ENCODE assay signal across 1 cellular context in the genomic region with DNA sequence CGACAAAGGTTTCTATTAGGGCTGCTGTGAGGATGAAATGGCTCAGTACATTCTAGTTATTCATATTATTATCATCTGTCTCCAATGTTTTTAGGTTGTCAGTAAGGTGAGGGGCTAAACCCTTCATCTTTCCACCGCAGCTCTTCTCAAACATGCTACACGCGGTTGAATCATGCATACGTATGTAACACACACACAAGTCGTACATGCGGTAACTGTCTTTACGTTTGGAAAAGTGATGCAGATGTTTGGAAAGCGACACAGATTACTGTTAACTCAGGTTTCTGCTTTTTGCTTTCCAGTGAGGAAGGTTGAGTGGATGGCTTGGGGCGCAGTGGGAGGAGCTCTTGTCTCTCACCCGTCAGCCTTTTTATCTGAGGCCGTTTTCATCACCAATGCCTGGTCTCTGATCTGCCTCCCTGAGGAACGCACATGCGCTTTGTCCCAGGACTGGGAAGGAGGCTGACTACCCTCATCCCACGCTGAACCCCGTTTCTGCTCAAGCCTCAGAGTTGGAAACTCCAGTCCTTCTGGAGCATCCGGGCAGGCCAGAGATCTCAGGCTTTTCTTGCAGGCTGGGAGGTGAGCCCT.
TF ChIP-seq lines count a peak whose summit lies in the region.

No MANE protein-coding gene starts in this region.

TF ChIP-seq in SK-N-SH treated with all-trans-retinoic acid at 6 μM for 48 hours, 23 proteins besides CTCF, POLR2A, EP300 and RAD21 (continued from another document):
- TF ChIP-seq, protein P1, sequence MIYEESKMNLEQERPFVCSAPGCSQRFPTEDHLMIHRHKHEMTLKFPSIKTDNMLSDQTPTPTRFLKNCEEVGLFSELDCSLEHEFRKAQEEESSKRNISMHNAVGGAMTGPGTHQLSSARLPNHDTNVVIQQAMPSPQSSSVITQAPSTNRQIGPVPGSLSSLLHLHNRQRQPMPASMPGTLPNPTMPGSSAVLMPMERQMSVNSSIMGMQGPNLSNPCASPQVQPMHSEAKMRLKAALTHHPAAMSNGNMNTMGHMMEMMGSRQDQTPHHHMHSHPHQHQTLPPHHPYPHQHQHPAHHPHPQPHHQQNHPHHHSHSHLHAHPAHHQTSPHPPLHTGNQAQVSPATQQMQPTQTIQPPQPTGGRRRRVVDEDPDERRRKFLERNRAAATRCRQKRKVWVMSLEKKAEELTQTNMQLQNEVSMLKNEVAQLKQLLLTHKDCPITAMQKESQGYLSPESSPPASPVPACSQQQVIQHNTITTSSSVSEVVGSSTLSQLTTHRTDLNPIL (CRISPR knock-in tag; IDR thresholded peaks at IDR 0.05; ENCODE audit: low read depth), result no peak
- TF ChIP-seq ZNF565 (CRISPR knock-in tag; conservative IDR thresholded peaks at IDR 0.05; ENCODE audit: low read depth) (no peak), TCF4 (CRISPR knock-in tag; IDR thresholded peaks at IDR 0.05; ENCODE audit: borderline replicate concordance) (no peak), CSDC2 (CRISPR knock-in tag; IDR thresholded peaks at IDR 0.05) (no peak), OSR1 (CRISPR knock-in tag; IDR thresholded peaks at IDR 0.05) (no peak)
- TF ChIP-seq, protein P2, sequence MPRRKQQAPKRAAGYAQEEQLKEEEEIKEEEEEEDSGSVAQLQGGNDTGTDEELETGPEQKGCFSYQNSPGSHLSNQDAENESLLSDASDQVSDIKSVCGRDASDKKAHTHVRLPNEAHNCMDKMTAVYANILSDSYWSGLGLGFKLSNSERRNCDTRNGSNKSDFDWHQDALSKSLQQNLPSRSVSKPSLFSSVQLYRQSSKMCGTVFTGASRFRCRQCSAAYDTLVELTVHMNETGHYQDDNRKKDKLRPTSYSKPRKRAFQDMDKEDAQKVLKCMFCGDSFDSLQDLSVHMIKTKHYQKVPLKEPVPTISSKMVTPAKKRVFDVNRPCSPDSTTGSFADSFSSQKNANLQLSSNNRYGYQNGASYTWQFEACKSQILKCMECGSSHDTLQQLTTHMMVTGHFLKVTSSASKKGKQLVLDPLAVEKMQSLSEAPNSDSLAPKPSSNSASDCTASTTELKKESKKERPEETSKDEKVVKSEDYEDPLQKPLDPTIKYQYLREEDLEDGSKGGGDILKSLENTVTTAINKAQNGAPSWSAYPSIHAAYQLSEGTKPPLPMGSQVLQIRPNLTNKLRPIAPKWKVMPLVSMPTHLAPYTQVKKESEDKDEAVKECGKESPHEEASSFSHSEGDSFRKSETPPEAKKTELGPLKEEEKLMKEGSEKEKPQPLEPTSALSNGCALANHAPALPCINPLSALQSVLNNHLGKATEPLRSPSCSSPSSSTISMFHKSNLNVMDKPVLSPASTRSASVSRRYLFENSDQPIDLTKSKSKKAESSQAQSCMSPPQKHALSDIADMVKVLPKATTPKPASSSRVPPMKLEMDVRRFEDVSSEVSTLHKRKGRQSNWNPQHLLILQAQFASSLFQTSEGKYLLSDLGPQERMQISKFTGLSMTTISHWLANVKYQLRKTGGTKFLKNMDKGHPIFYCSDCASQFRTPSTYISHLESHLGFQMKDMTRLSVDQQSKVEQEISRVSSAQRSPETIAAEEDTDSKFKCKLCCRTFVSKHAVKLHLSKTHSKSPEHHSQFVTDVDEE (CRISPR knock-in tag; IDR thresholded peaks at IDR 0.05), result no peak
- TF ChIP-seq, protein P3, sequence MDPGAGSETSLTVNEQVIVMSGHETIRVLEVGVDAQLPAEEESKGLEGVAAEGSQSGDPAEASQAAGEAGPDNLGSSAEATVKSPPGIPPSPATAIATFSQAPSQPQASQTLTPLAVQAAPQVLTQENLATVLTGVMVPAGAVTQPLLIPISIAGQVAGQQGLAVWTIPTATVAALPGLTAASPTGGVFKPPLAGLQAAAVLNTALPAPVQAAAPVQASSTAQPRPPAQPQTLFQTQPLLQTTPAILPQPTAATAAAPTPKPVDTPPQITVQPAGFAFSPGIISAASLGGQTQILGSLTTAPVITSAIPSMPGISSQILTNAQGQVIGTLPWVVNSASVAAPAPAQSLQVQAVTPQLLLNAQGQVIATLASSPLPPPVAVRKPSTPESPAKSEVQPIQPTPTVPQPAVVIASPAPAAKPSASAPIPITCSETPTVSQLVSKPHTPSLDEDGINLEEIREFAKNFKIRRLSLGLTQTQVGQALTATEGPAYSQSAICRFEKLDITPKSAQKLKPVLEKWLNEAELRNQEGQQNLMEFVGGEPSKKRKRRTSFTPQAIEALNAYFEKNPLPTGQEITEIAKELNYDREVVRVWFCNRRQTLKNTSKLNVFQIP (CRISPR knock-in tag; IDR thresholded peaks at IDR 0.05; ENCODE audit: borderline replicate concordance, low read depth), result no peak
